22 cellular contexts compared by ENCODE assay signal in the genomic region with DNA sequence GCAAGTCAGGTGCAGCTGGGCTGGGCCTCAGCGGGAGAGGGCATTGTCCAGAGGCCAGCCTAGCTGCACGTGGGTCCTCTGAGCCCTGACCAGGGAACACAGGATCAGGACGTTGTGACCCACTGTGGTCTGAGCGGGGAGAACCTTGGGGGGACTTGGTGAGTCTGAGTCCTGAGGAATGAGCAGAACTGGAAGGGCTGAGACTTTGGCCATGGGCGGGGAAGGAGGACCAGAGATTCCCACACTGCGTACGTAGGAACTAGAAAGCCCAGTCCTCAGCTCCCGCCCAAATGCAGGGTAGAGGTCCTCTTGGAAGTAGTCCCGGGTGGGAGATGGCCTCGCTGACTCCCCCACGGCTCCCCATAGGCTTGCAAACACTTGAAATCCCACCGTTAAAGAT. TPM values are rescaled to one million over a fixed set of nuclear protein-coding genes. Genes with fewer than 3 reads are reported as not detected.
"Had no signal": no experiment of that assay in that cellular context is flagged by ENCODE, and none has a peak within 500 bp of the region (broad histone marks: within the 10 kb centered on the region; RNA-seq: fewer than 3 reads in every experiment).

No MANE protein-coding gene starts in this region.

- H3K27ac ChIP-seq: SJSA1, SK-N-MC had no signal

- DNase-seq: KBM-7, NCI-H1092, NCI-H1105 treated with DMSO at 0.1 percent for 48 hours, NCI-H1417 treated with DMSO at 0.1 percent for 48 hours, NCI-H146, NCI-H187, NCI-H2029, NCI-H2081 treated with DMSO at 0.1 percent for 48 hours, NCI-H2171, NCI-H345, NCI-H446 treated with DMSO at 0.1 percent for 48 hours, NCI-H510A treated with DMSO at 0.1 percent for 48 hours, NCI-H526, Right ventricle myocardium superior, RPMI8226, SIG-M5 had no signal

- H3K36me3 ChIP-seq: SJSA1 had no signal

- H3K4me1 ChIP-seq: SJSA1 had no signal

- H3K4me3 ChIP-seq: SJSA1, SK-N-MC had no signal

- H3K27me3 ChIP-seq: SJSA1 had no signal

- H3K9me3 ChIP-seq: SJSA1 had no signal

- FAIRE-seq: HTR-8/SVneo, RCC 7860 had no signal

RNA-seq across cellular contexts. Expression of a gene that starts 42.5 kb away (rescaled TPM):
- total RNA-seq: MCF 10A, SJSA1 had no signal

RNA-seq across cellular contexts. Expression of a gene that starts 55.5 kb away (rescaled TPM):
- total RNA-seq: LHCN-M2, MCF 10A, Right ventricle myocardium superior, SJSA1 had no signal
